Comparison of ENCODE assay signal across 9 cellular contexts in genomic region chr18:75261430-75262223, GRCh38. TPM values are rescaled to one million over a fixed set of nuclear protein-coding genes. Genes with fewer than 3 reads are reported as not detected.
DNase-seq lines count a peak whose midpoint lies in the region; ATAC-seq and TF ChIP-seq lines count a peak whose summit lies in the region.
"Had no signal": no experiment of that assay in that cellular context is flagged by ENCODE, and none has a peak within 500 bp of the region (broad histone marks: within the 10 kb centered on the region; RNA-seq: fewer than 3 reads in every experiment).

No MANE protein-coding gene starts in this region.

- H3K4me1 ChIP-seq in colonic mucosa (no peaks in the 10 kb centered on the region), GM23338 (ENCODE audit: insufficient read depth) (no peaks in the 10 kb centered on the region), esophagus squamous epithelium (peaks cover 0 to 25% (median 0%) of the 10 kb centered on the region in 3 donors)

- H3K4me2 ChIP-seq in GM23338 = no peak overlapping the region

- H3K79me2 ChIP-seq in GM23338 (replicated peaks; ENCODE audit: insufficient read depth) = no peaks in the 10 kb centered on the region

- H4K20me1 ChIP-seq in GM23338 (replicated peaks; ENCODE audit: insufficient read depth) = no peaks in the 10 kb centered on the region

- H3K27me3 ChIP-seq in colonic mucosa = no peaks in the 10 kb centered on the region
- H3K27me3 ChIP-seq in GM23338 (ENCODE audit: insufficient read depth) = no peaks in the 10 kb centered on the region
- H3K27me3 ChIP-seq in WERI-Rb-1 (ENCODE audit: insufficient read depth, low read depth, severe bottlenecking) = no peaks in the 10 kb centered on the region
- H3K27me3 ChIP-seq in esophagus squamous epithelium = no peaks in the 10 kb centered on the region
- H3K27me3 ChIP-seq: body of pancreas had no signal

- H3K36me3 Mint-ChIP-seq in GM23338 (ENCODE audit: low read depth) = no peaks in the 10 kb centered on the region

- DNase-seq in colonic mucosa (peak; percentile 12), GM23338 (ENCODE audit: low spot score) (no peak), ecto neural progenitor cell (ENCODE audit: low spot score) (no peak), WERI-Rb-1 (no peak), esophagus squamous epithelium (lab: John Stamatoyannopoulos, UW) (no peak)
- DNase-seq: body of pancreas had no signal

- no peaks in the 10 kb centered on the region for H3K27me3 Mint-ChIP-seq in GM23338 (ENCODE audit: insufficient read depth, low read depth, poor library complexity)

- no peak overlapping the region for H3K27ac ChIP-seq in colonic mucosa
- no peak overlapping the region for H3K27ac ChIP-seq in GM23338 (ENCODE audit: low read depth)
- no peak overlapping the region for H3K27ac ChIP-seq in WERI-Rb-1
- no peak overlapping the region for H3K27ac ChIP-seq in esophagus squamous epithelium
- H3K27ac ChIP-seq: body of pancreas had no signal

- intact Hi-C loops in colonic mucosa (cut with DNase I) (no loop called here), esophagus squamous epithelium (cut with DNase I) (no loop called here)

- H3K4me3 ChIP-seq in colonic mucosa = no peak overlapping the region
- H3K4me3 ChIP-seq in GM23338 = no peak overlapping the region
- no peak overlapping the region for H3K4me3 ChIP-seq in WERI-Rb-1 (ENCODE audit: low read depth, low read length)
- no peak overlapping the region for H3K4me3 ChIP-seq in esophagus squamous epithelium
- H3K4me3 ChIP-seq: body of pancreas had no signal

- ATAC-seq in GM18861 (IDR thresholded peaks at IDR 0.05; ENCODE audit: unreplicated experiment) (peak; percentile 48), GM21390 (IDR thresholded peaks at IDR 0.05; ENCODE audit: unreplicated experiment) (peak; percentile 96), HG03108 (IDR thresholded peaks at IDR 0.05; ENCODE audit: unreplicated experiment) (peak; percentile 83), GM23338 (no peak)
- ATAC-seq: body of pancreas had no signal

- H3K4me1 Mint-ChIP-seq in GM23338 = peaks cover 7% of the 10 kb centered on the region; the same call in 2 of the 3 replicates

- no peak overlapping the region for H2AFZ ChIP-seq in GM23338

- no peak for TF ChIP-seq CTCF in colonic mucosa (IDR thresholded peaks at IDR 0.05)
- TF ChIP-seq CTCF in GM23338 (conservative IDR thresholded peaks at IDR 0.05; ENCODE audit: low read depth in 2 of 2) = no peak
- no peak for TF ChIP-seq CTCF in WERI-Rb-1 (IDR thresholded peaks at IDR 0.05; ENCODE audit: low read depth, low read length)
- no peak for TF ChIP-seq CTCF in esophagus squamous epithelium (IDR thresholded peaks at IDR 0.05)

- no peak overlapping the region for H3K27ac Mint-ChIP-seq in GM23338

- TF ChIP-seq POLR2A in esophagus squamous epithelium (IDR thresholded peaks at IDR 0.05) = no peak

- H3K4me3 Mint-ChIP-seq in GM23338 = no peak overlapping the region

- H3K9me3 Mint-ChIP-seq in GM23338 = no peaks in the 10 kb centered on the region

- H3K9me3 ChIP-seq in colonic mucosa (no peaks in the 10 kb centered on the region), WERI-Rb-1 (ENCODE audit: severe bottlenecking) (no peaks in the 10 kb centered on the region), esophagus squamous epithelium (no peaks in the 10 kb centered on the region)
- H3K9me3 ChIP-seq: body of pancreas had no signal

- H3K36me3 ChIP-seq in colonic mucosa = no peaks in the 10 kb centered on the region
- no peaks in the 10 kb centered on the region for H3K36me3 ChIP-seq in GM23338 (ENCODE audit: insufficient read depth)
- no peaks in the 10 kb centered on the region for H3K36me3 ChIP-seq in WERI-Rb-1
- H3K36me3 ChIP-seq in esophagus squamous epithelium = no peaks in the 10 kb centered on the region

- H3K9ac ChIP-seq in colonic mucosa (ENCODE audit: low read depth in 2 of 2, low read length in 2 of 2) = no peak overlapping the region

- H3K9me2 ChIP-seq in GM23338 (ENCODE audit: insufficient read depth) = no peaks in the 10 kb centered on the region

- 73 to 90% methylated on average over 8 to 9 of the region's 9 CpGs for WGBS in esophagus squamous epithelium, 2 donors

- H3F3A ChIP-seq in GM23338 (replicated peaks; ENCODE audit: low read depth) = no peaks in the 10 kb centered on the region

TF ChIP-seq in GM23338, 12 proteins besides CTCF, POLR2A, EP300 and RAD21 (continues in another document):
- TF ChIP-seq EZH2 (IDR thresholded peaks at IDR 0.05; ENCODE audit: low read depth, unreplicated experiment) (no peak), STAT1 (IDR thresholded peaks at IDR 0.05; ENCODE audit: unreplicated experiment) (no peak), REST (IDR thresholded peaks at IDR 0.05; ENCODE audit: unreplicated experiment) (no peak), CREB1 (CRISPR knock-in tag; IDR thresholded peaks at IDR 0.05; ENCODE audit: low read depth) (no peak), ZNF114 (CRISPR knock-in tag; IDR thresholded peaks at IDR 0.05) (no peak), POLR2AphosphoS5 (IDR thresholded peaks at IDR 0.05; ENCODE audit: low read depth) (no peak), ETS1 (IDR thresholded peaks at IDR 0.05) (no peak), ZNF331 (CRISPR knock-in tag; IDR thresholded peaks at IDR 0.05; ENCODE audit: low read depth) (no peak)

RNA-seq across cellular contexts. Expression of gene TSHZ1, which starts 51.0 kb away (rescaled TPM):
- total RNA-seq in colonic mucosa (10 to 100 TPM; 16.6 to 34.3 TPM), esophagus squamous epithelium (10 to 100 TPM in 3 of 4 donors, 1 to 10 TPM in 1; 5.4 to 20.2 (median 13.7) TPM)
- 0.38 and 1.2 TPM in 2 replicates for total RNA-seq in GM23338 (2014; rRNA removed; shearing (Covaris generic))
- 0.23 TPM in 1 of 2 replicates, not detected in the other for polyA plus RNA-seq in GM23338 (2016; fragmentation: Nextera tagmentation; extraction: Ambion mirVana)

RNA-seq across cellular contexts. Expression of gene PTGR3, which starts 52.7 kb away (rescaled TPM):
- 10 to 100 TPM; 43.4 to 59.1 TPM for total RNA-seq in colonic mucosa
- total RNA-seq in GM23338 (2014; rRNA removed; shearing (Covaris generic)) = 1.5 TPM in 2 replicates
- polyA plus RNA-seq in GM23338 (2016; fragmentation: Nextera tagmentation; extraction: Ambion mirVana) = 0.84 and 1.1 TPM in 2 replicates
- total RNA-seq in esophagus squamous epithelium = 10 to 100 TPM; 12.2 to 25.2 (median 16.7) TPM
